In genomic region chr14:101179691-101180211, GRCh38 we compare ENCODE assay signal across 15 cellular contexts.
"Had no signal": no experiment of that assay in that cellular context is flagged by ENCODE, and none has a peak within 500 bp of the region (broad histone marks: within the 10 kb centered on the region; RNA-seq: fewer than 3 reads in every experiment).

No MANE protein-coding gene starts in this region.

- H3K4me3 ChIP-seq: upper lobe of left lung had no signal

- H3K27me3 ChIP-seq: upper lobe of left lung had no signal

- DNase-seq: activated CD4-positive, alpha-beta T cell treated with anti-CD3 and anti-CD28 coated beads, Interleukin-2, amount 50 U/mL, for 1 hour; activated CD4-positive, CD25-positive, alpha-beta regulatory T cell treated with anti-CD3 and anti-CD28 coated beads, Interleukin-2, amount 50 U/mL, for 72 hours; activated naive CD4-positive, alpha-beta T cell treated with Interleukin-2 at 50 U/mL for 16 hours; activated naive CD8-positive, alpha-beta T cell treated with anti-CD3 and anti-CD28 coated beads, Interleukin-2, amount 10 ng/mL, durations not matched to agents 7 days and 5 days; activated T-cell treated with anti-CD3 and anti-CD28 coated beads, Interleukin-2, amount 50 U/mL, for 48 hours; amniotic stem cell; cerebellar nuclear complex; cortex of kidney; stimulated activated CD4-positive, alpha-beta T cell treated with anti-CD3 and anti-CD28 coated beads, Interleukin-4, amount 100 ng/mL, for 24 hours; stimulated activated naive CD4-positive, alpha-beta T cell treated with Interleukin-2 at 50 U/mL for 16 hours; T-cell; upper lobe of left lung had no signal

- ATAC-seq: left lobe of liver, T-cell had no signal

- H3K4me1 ChIP-seq: upper lobe of left lung had no signal

- H3K36me3 ChIP-seq: upper lobe of left lung had no signal

- H3K27ac ChIP-seq: epithelial cell of prostate, upper lobe of left lung, VCaP had no signal
